13 cellular contexts compared by ENCODE assay signal in the genomic region with DNA sequence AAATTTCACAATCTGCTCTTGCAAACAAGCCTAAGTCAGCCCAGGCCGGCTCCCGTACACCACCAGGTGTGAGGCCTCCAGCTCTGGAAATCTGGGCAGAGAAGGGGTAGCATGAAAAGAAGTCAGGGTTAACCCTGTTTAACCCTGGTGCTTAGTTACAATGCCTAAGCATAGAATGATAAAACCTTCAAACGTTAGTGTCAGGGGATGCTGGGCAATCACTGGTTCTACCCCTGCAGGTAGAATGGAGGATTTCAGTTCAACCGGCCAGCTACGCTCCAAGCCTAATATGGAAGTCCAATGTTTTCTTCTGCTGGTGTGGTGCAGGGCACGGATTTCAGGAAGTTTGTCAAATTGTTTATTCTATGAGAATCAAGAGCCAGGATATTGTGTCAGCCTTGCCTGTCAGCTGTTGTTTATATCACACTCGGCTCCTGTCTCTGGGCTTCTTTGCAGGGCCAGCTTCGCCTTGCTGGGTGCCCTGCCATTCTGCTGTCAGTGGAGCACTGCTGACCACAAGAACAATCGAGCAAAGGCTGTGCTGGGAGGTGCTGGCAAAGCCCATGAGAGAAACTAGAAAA. TPM values are rescaled to one million over a fixed set of nuclear protein-coding genes. Genes with fewer than 3 reads are reported as not detected.
DNase-seq lines count a peak whose midpoint lies in the region; ATAC-seq and TF ChIP-seq lines count a peak whose summit lies in the region.
"Had no signal": no experiment of that assay in that cellular context is flagged by ENCODE, and none has a peak within 500 bp of the region (broad histone marks: within the 10 kb centered on the region; RNA-seq: fewer than 3 reads in every experiment).

No MANE protein-coding gene starts in this region.

- WGBS in gastroesophageal sphincter (ENCODE audit: low coverage in 1 of 2), 2 donors: 29 to 46% methylated on average over 3 to 7 of the region's 9 CpGs
- 52 to 60% (median 56%) methylated on average over 9 of the region's 9 CpGs for WGBS in psoas muscle, 3 donors

- H3F3A ChIP-seq in GM23338 (replicated peaks; ENCODE audit: low read depth): no peaks in the 10 kb centered on the region

- DNase-seq in GM23338 (ENCODE audit: low spot score): peak; percentile 32
- peak; percentile 57 for DNase-seq in SHP77 treated with DMSO at 0.1 percent for 48 hours (lab: John Stamatoyannopoulos, UW)
- peak in 1 of 2 donors; percentile 49 for DNase-seq in psoas muscle
- no peak for DNase-seq in NCI-H1105 treated with DMSO at 0.1 percent for 48 hours (lab: John Stamatoyannopoulos, UW)
- no peak for DNase-seq in GF-D8 (lab: John Stamatoyannopoulos, UW)
- DNase-seq in cerebellum (ENCODE audit: low spot score): no peak
- DNase-seq in anterior cingulate cortex (lab: John Stamatoyannopoulos, UW): no peak
- DNase-seq: hippocampal formation, T1000 had no signal

- no peak for TF ChIP-seq EP300 in gastroesophageal sphincter (IDR thresholded peaks at IDR 0.05)

- TF ChIP-seq CTCF in GM23338 (conservative IDR thresholded peaks at IDR 0.05; ENCODE audit: low read depth in 2 of 2) (no peak), gastroesophageal sphincter (IDR thresholded peaks at IDR 0.05) (peak in 3 of 4 experiments; percentile 43 to 78 (median 47)), psoas muscle (IDR thresholded peaks at IDR 0.05) (no peak)

- no peak for TF ChIP-seq POLR2A in gastroesophageal sphincter (IDR thresholded peaks at IDR 0.05)

- H3K27ac ChIP-seq in GM23338 (ENCODE audit: low read depth): no peak overlapping the region
- peak overlapping the region; percentile 20 to 75 (median 64) for H3K27ac ChIP-seq in gastroesophageal sphincter
- peak overlapping the region; percentile 66 for H3K27ac ChIP-seq in psoas muscle

- intact Hi-C loops in psoas muscle (cut with DNase I): no loop called here

- H3K4me3 ChIP-seq in GM23338: no peak overlapping the region
- no peak overlapping the region for H3K4me3 ChIP-seq in gastroesophageal sphincter
- no peak overlapping the region for H3K4me3 ChIP-seq in psoas muscle

- H3K79me2 ChIP-seq in GM23338 (replicated peaks; ENCODE audit: insufficient read depth): no peaks in the 10 kb centered on the region

- no peaks in the 10 kb centered on the region for H3K9me3 Mint-ChIP-seq in GM23338
- H3K9me3 Mint-ChIP-seq: nephron had no signal

- no peaks in the 10 kb centered on the region for H3K9me3 ChIP-seq in gastroesophageal sphincter
- H3K9me3 ChIP-seq in psoas muscle: no peaks in the 10 kb centered on the region

- H3K27me3 ChIP-seq in GM23338 (ENCODE audit: insufficient read depth) (no peaks in the 10 kb centered on the region), gastroesophageal sphincter (no peaks in the 10 kb centered on the region), psoas muscle (ENCODE audit: insufficient read depth in 3 of 3, low read length in 2 of 3) (no peaks in the 10 kb centered on the region)

- no peaks in the 10 kb centered on the region for H3K9me2 ChIP-seq in GM23338 (ENCODE audit: insufficient read depth)

- H3K4me3 Mint-ChIP-seq in GM23338: no peak overlapping the region
- H3K4me3 Mint-ChIP-seq: B cell, nephron had no signal

- H3K4me1 Mint-ChIP-seq in GM23338: no peaks in the 10 kb centered on the region
- H3K4me1 Mint-ChIP-seq: B cell, nephron had no signal

- H3K36me3 Mint-ChIP-seq in GM23338 (ENCODE audit: low read depth): no peaks in the 10 kb centered on the region

- H3K4me1 ChIP-seq in GM23338 (ENCODE audit: insufficient read depth) (no peaks in the 10 kb centered on the region), gastroesophageal sphincter (peaks cover 0 to 32% (median 16%) of the 10 kb centered on the region in 3 donors), psoas muscle (peaks cover 16% of the 10 kb centered on the region)

- no peak overlapping the region for H2AFZ ChIP-seq in GM23338

- H4K20me1 ChIP-seq in GM23338 (replicated peaks; ENCODE audit: insufficient read depth): no peaks in the 10 kb centered on the region

- H3K27me3 Mint-ChIP-seq in GM23338 (ENCODE audit: insufficient read depth, low read depth, poor library complexity): no peaks in the 10 kb centered on the region

- H3K27ac Mint-ChIP-seq in GM23338: no peak overlapping the region
- H3K27ac Mint-ChIP-seq: B cell, nephron had no signal

- no peak overlapping the region for H3K4me2 ChIP-seq in GM23338

- H3K36me3 ChIP-seq in GM23338 (ENCODE audit: insufficient read depth): no peaks in the 10 kb centered on the region
- no peaks in the 10 kb centered on the region for H3K36me3 ChIP-seq in gastroesophageal sphincter
- no peaks in the 10 kb centered on the region for H3K36me3 ChIP-seq in psoas muscle (ENCODE audit: insufficient read depth in 1 of 2, low read depth in 1 of 2)

- ATAC-seq in GM23338: peak; percentile 73
- ATAC-seq in gastroesophageal sphincter: peak; percentile 82
- peak; percentile 32 to 66 (median 47) for ATAC-seq in psoas muscle

TF ChIP-seq in GM23338, 12 proteins besides CTCF, POLR2A, EP300 and RAD21:
- no peak for TF ChIP-seq JUNB (IDR thresholded peaks at IDR 0.05; ENCODE audit: unreplicated experiment)
- no peak for TF ChIP-seq ZNF114 (CRISPR knock-in tag; IDR thresholded peaks at IDR 0.05)
- no peak for TF ChIP-seq ZNF331 (CRISPR knock-in tag; IDR thresholded peaks at IDR 0.05; ENCODE audit: low read depth)
- TF ChIP-seq, protein P1, sequence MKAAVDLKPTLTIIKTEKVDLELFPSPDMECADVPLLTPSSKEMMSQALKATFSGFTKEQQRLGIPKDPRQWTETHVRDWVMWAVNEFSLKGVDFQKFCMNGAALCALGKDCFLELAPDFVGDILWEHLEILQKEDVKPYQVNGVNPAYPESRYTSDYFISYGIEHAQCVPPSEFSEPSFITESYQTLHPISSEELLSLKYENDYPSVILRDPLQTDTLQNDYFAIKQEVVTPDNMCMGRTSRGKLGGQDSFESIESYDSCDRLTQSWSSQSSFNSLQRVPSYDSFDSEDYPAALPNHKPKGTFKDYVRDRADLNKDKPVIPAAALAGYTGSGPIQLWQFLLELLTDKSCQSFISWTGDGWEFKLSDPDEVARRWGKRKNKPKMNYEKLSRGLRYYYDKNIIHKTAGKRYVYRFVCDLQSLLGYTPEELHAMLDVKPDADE (IDR thresholded peaks at IDR 0.05): no peak

RNA-seq across cellular contexts. Expression of a gene that starts 20.2 kb away (rescaled TPM):
- total RNA-seq in GM23338 (2014; rRNA removed; shearing (Covaris generic)): 0.04 TPM in 1 of 2 replicates, not detected in the other
- polyA plus RNA-seq in GM23338 (2016; fragmentation: Nextera tagmentation; extraction: Ambion mirVana): 0.03 TPM in 2 replicates
- 10 to 100 TPM; 20.4 to 75.4 (median 47.2) TPM for total RNA-seq in gastroesophageal sphincter
- total RNA-seq in psoas muscle: 10 to 100 TPM; 17.6 to 35.7 (median 34.6) TPM
- 10 to 100 TPM in 1 of 3 donors, 1 to 10 TPM in 2; 7.7 to 15.5 (median 9.5) TPM for polyA plus RNA-seq in psoas muscle
- total RNA-seq in cerebellum: 15.9 TPM
- total RNA-seq: NCI-H460 had no signal

RNA-seq across cellular contexts. Expression of a gene that starts 56.9 kb away (rescaled TPM):
- 0.58 and 0.97 TPM in 2 replicates for total RNA-seq in GM23338 (2014; rRNA removed; shearing (Covaris generic))
- polyA plus RNA-seq in GM23338 (2016; fragmentation: Nextera tagmentation; extraction: Ambion mirVana) (0.10 and 0.17 TPM in 2 replicates), psoas muscle (100 to 1,000 TPM in 1 of 3 donors, 10 to 100 TPM in 2; 10.8 to 604 (median 12.9) TPM)
- total RNA-seq in gastroesophageal sphincter (10 to 100 TPM; 12.0 to 77.4 (median 39.5) TPM), psoas muscle (10 to 100 TPM in 3 of 4 donors, 1 to 10 TPM in 1; 6.5 to 75.3 (median 55.2) TPM), cerebellum (2.7 TPM)
- total RNA-seq: B cell had no signal

Comparison
In these comparisons a context has a peak if more than half of its experiments do, and no peak if none do; other contexts are left out.
1. DNase-seq: peak in GM23338 (single experiment) and SHP77 treated with DMSO at 0.1 percent for 48 hours (single experiment); none in NCI-H1105 treated with DMSO at 0.1 percent for 48 hours (single experiment), GF-D8 (single experiment), cerebellum (single experiment) and anterior cingulate cortex (0 of 58).
2. CTCF ChIP-seq: peak in gastroesophageal sphincter (3 of 4); none in GM23338 (0 of 2) and psoas muscle (single experiment).
3. RNA of a gene that starts 20.2 kb away (total RNA-seq): 20.4 to 75.4 TPM in gastroesophageal sphincter, 17.6 to 35.7 TPM in psoas muscle and 15.9 TPM in cerebellum (single experiment); 0.04 TPM in GM23338; every median in the first group is over 10 times any median in the second.
4. Peak in every context shown above with its lines, with median percentiles within 50 percentile points of each other: ATAC-seq.